15 cellular contexts compared by ENCODE assay signal in genomic region chr9:78566948-78567675, GRCh38.
DNase-seq lines count a peak whose midpoint lies in the region; ATAC-seq and TF ChIP-seq lines count a peak whose summit lies in the region.
"Had no signal": no experiment of that assay in that cellular context is flagged by ENCODE, and none has a peak within 500 bp of the region (broad histone marks: within the 10 kb centered on the region; RNA-seq: fewer than 3 reads in every experiment).

No MANE protein-coding gene starts in this region.

- H3K27me3 ChIP-seq in GM23248 (replicated peaks; ENCODE audit: insufficient read depth) (peaks cover 5% of the 10 kb centered on the region; the same call in 1 of the 2 replicates), fibroblast of lung (ENCODE audit: control insufficient read depth, insufficient read depth, low read length) (no peaks in the 10 kb centered on the region)
- H3K27me3 ChIP-seq: MG63 had no signal

- H3K27ac ChIP-seq in GM23248 (peak overlapping the region; percentile 31; the same call in 1 of the 2 replicates), fibroblast of lung (ENCODE audit: insufficient read depth, low read length) (no peak overlapping the region)
- H3K27ac ChIP-seq: heart right ventricle had no signal

- no peaks in the 10 kb centered on the region for H3K79me2 ChIP-seq in GM23248 (ENCODE audit: insufficient read depth)
- H3K79me2 ChIP-seq in fibroblast of lung (ENCODE audit: control insufficient read depth, insufficient read depth, low read length): no peaks in the 10 kb centered on the region

- in situ Hi-C loops in GM23248 (cut with MboI): no loop called here

- no peaks in the 10 kb centered on the region for H4K20me1 ChIP-seq in GM23248 (ENCODE audit: insufficient read depth)
- no peaks in the 10 kb centered on the region for H4K20me1 ChIP-seq in fibroblast of lung (ENCODE audit: control insufficient read depth, extremely low read depth, insufficient read depth, low read length)

- peaks cover 20% of the 10 kb centered on the region for H3F3A ChIP-seq in GM23248 (ENCODE audit: insufficient read depth)

- H3K9me3 ChIP-seq in GM23248 (ENCODE audit: low read depth): no peaks in the 10 kb centered on the region
- no peaks in the 10 kb centered on the region for H3K9me3 ChIP-seq in fibroblast of lung (ENCODE audit: control insufficient read depth, insufficient read depth, low read depth, low read length)
- H3K9me3 ChIP-seq: heart right ventricle, MG63 had no signal

- peaks cover 28% of the 10 kb centered on the region for H3K4me1 ChIP-seq in GM23248 (ENCODE audit: insufficient read depth)
- no peaks in the 10 kb centered on the region for H3K4me1 ChIP-seq in fibroblast of lung (ENCODE audit: control insufficient read depth, extremely low read depth, insufficient read depth, low read length)
- H3K4me1 ChIP-seq: heart right ventricle had no signal

- H3K9me2 ChIP-seq in GM23248 (ENCODE audit: insufficient read depth): no peaks in the 10 kb centered on the region

- ATAC-seq in GM18520 (IDR thresholded peaks at IDR 0.05; ENCODE audit: unreplicated experiment): no peak
- no peak for ATAC-seq in HG03565 (IDR thresholded peaks at IDR 0.05; ENCODE audit: unreplicated experiment)
- ATAC-seq: activated CD4-positive, CD25-positive, alpha-beta regulatory T cell treated with anti-CD3 and anti-CD28 coated beads, Interleukin-2, amount 50 U/mL, for 24 hours; heart right ventricle; left lobe of liver had no signal

- 77 to 83% methylated on average over 5 of the region's 5 CpGs for WGBS in GM23248 (ENCODE audit: low coverage in 1 of 2, low lambda C conversion rate in 2 of 2, missing lambda C conversion rate in 2 of 2), 2 experiments

- H3K4me3 ChIP-seq in GM23248 (no peak overlapping the region), fibroblast of lung (replicated peaks in 1 of 4; ENCODE audit: control extremely low read depth in 1 of 4, insufficient read depth in 1 of 4, low read depth in 3 of 4, low read length in 4 of 4) (no peak overlapping the region), skeletal muscle cell (ENCODE audit: low read depth, low read length) (no peak overlapping the region)
- H3K4me3 ChIP-seq: heart right ventricle, MG63 had no signal

- H3K36me3 ChIP-seq in GM23248 (ENCODE audit: low read depth) (no peaks in the 10 kb centered on the region), fibroblast of lung (ENCODE audit: control insufficient read depth, insufficient read depth, low read length) (no peaks in the 10 kb centered on the region)
- H3K36me3 ChIP-seq: heart right ventricle, MG63 had no signal

- H2AFZ ChIP-seq in GM23248 (peak overlapping the region; percentile 62), fibroblast of lung (ENCODE audit: low read length) (no peak overlapping the region)

- TF ChIP-seq CTCF in fibroblast of lung (conservative IDR thresholded peaks at IDR 0.05 in 1 of 2, IDR thresholded peaks at IDR 0.05 in 1 of 2; ENCODE audit: low read depth in 1 of 2, low read length in 2 of 2): no peak

- no peak overlapping the region for H3K9ac ChIP-seq in GM23248
- no peak overlapping the region for H3K9ac ChIP-seq in fibroblast of lung (ENCODE audit: insufficient read depth, low read length)

- H3K4me2 ChIP-seq in GM23248 (ENCODE audit: unreplicated experiment): peak overlapping the region; percentile 36
- H3K4me2 ChIP-seq in fibroblast of lung (ENCODE audit: extremely low read depth, insufficient read depth, low read length): no peak overlapping the region

- DNase-seq in GM23248 (peak; percentile 77), T1000 (lab: John Stamatoyannopoulos, UW) (peak; percentile 4), fibroblast of lung (ENCODE audit: low read depth in 2 of 2) (peak; percentile 75 to 79), skeletal muscle cell (ENCODE audit: low read depth) (peak; percentile 57), LoVo (ENCODE audit: low spot score) (no peak)
- no peak for DNase-seq in activated CD8-positive, alpha-beta memory T cell treated with anti-CD3 and anti-CD28 coated beads, Interleukin-2, amount 50 U/mL, for 48 hours
- DNase-seq: CD4-positive, CD25-positive, alpha-beta regulatory T cell; heart right ventricle; MG63; NCI-H774; stimulated activated CD4-positive, alpha-beta T cell treated with anti-CD3 and anti-CD28 coated beads, Interleukin-15, amount 100 ng/mL, for 24 hours had no signal

Comparison
In these comparisons a context has a peak if more than half of its experiments do, and no peak if none do; other contexts are left out.
1. DNase-seq: peak in GM23248 (single experiment), T1000 (single experiment), fibroblast of lung (2 of 2) and skeletal muscle cell (single experiment); none in activated CD8-positive, alpha-beta memory T cell treated with anti-CD3 and anti-CD28 coated beads, Interleukin-2, amount 50 U/mL, for 48 hours (single experiment) and LoVo (single experiment).